Comparison of ENCODE assay signal across 10 cellular contexts in genomic region chr9:92724528-92725265, GRCh38. TPM values are rescaled to one million over a fixed set of nuclear protein-coding genes. Genes with fewer than 3 reads are reported as not detected.
A peak's percentile ranks its signal among the peaks of the same experiment; 100 is the strongest.
DNase-seq lines count a peak whose midpoint lies in the region; ATAC-seq lines count a peak whose summit lies in the region.
"Had no signal": no experiment of that assay in that cellular context is flagged by ENCODE, and none has a peak within 500 bp of the region (broad histone marks: within the 10 kb centered on the region; RNA-seq: fewer than 3 reads in every experiment).

No MANE protein-coding gene starts in this region.

- peaks cover 13% of the 10 kb centered on the region for H3K36me3 Mint-ChIP-seq in activated CD8-positive, alpha-beta memory T cell treated with anti-CD3 and anti-CD28 coated beads, Interleukin-2, amount 10 ng/mL, durations not matched to agents 7 days and 5 days
- peaks cover 50 to 72% of the 10 kb centered on the region in 2 donors for H3K36me3 Mint-ChIP-seq in stimulated activated naive B cell treated with anti-CD40 and anti-IgM and Interleukin-4, amounts not matched to agents 10 μg/mL and 1 μg/mL and 100 μg/mL, for 72 hours

- H3K27me3 Mint-ChIP-seq in activated CD8-positive, alpha-beta memory T cell treated with anti-CD3 and anti-CD28 coated beads, Interleukin-2, amount 10 ng/mL, durations not matched to agents 7 days and 5 days: no peaks in the 10 kb centered on the region
- no peaks in the 10 kb centered on the region for H3K27me3 Mint-ChIP-seq in stimulated activated naive B cell treated with anti-CD40 and anti-IgM and Interleukin-4, amounts not matched to agents 10 μg/mL and 1 μg/mL and 100 μg/mL, for 72 hours

- H3K27ac ChIP-seq in epithelial cell of prostate: peak overlapping the region; percentile 94
- H3K27ac ChIP-seq: KMS-11 had no signal

- peaks cover 10% of the 10 kb centered on the region for H3K4me1 Mint-ChIP-seq in activated CD8-positive, alpha-beta memory T cell treated with anti-CD3 and anti-CD28 coated beads, Interleukin-2, amount 10 ng/mL, durations not matched to agents 7 days and 5 days
- H3K4me1 Mint-ChIP-seq in stimulated activated naive B cell treated with anti-CD40 and anti-IgM and Interleukin-4, amounts not matched to agents 10 μg/mL and 1 μg/mL and 100 μg/mL, for 72 hours: peaks cover 66 to 89% of the 10 kb centered on the region in 2 donors

- peak; percentile 19 for DNase-seq in activated CD8-positive, alpha-beta memory T cell treated with anti-CD3 and anti-CD28 coated beads, Interleukin-2, amount 10 ng/mL, durations not matched to agents 7 days and 5 days
- DNase-seq in activated CD8-positive, alpha-beta memory T cell treated with anti-CD3 and anti-CD28 coated beads, Interleukin-2, amount 50 U/mL, for 4 hours: no peak
- DNase-seq in NCI-H69 (lab: John Stamatoyannopoulos, UW): peak; percentile 36
- DNase-seq in epithelial cell of prostate (ENCODE audit: low read depth, low spot score): no peak
- no peak for DNase-seq in stimulated activated naive B cell treated with anti-CD40 and anti-IgM and Interleukin-4, amounts not matched to agents 10 μg/mL and 1 μg/mL and 100 μg/mL, for 72 hours
- DNase-seq in SKM-1 treated with dmso at 0.1 percent for 144 hours (lab: John Stamatoyannopoulos, UW; ENCODE audit: unreplicated experiment): no peak
- no peak for DNase-seq in 8988T
- DNase-seq: activated CD4-positive, alpha-beta T cell treated with anti-CD3 and anti-CD28 coated beads, Interleukin-2, amount 50 U/mL, for 4 hours had no signal

- CTCF ChIA-PET in activated CD8-positive, alpha-beta memory T cell treated with anti-CD3 and anti-CD28 coated beads, Interleukin-2, amount 10 ng/mL, durations not matched to agents 7 days and 5 days (lab: Charles Lee): interaction anchor here (1.3 kb wide), 1 partner anchor 43 kb away, joined by 4 read pairs; no protein-coding TSS in a partner anchor

- no peaks in the 10 kb centered on the region for H3K9me3 Mint-ChIP-seq in activated CD8-positive, alpha-beta memory T cell treated with anti-CD3 and anti-CD28 coated beads, Interleukin-2, amount 10 ng/mL, durations not matched to agents 7 days and 5 days (ENCODE audit: low read depth)
- no peaks in the 10 kb centered on the region for H3K9me3 Mint-ChIP-seq in stimulated activated naive B cell treated with anti-CD40 and anti-IgM and Interleukin-4, amounts not matched to agents 10 μg/mL and 1 μg/mL and 100 μg/mL, for 72 hours

- no peak overlapping the region for H3K27ac Mint-ChIP-seq in activated CD8-positive, alpha-beta memory T cell treated with anti-CD3 and anti-CD28 coated beads, Interleukin-2, amount 10 ng/mL, durations not matched to agents 7 days and 5 days
- H3K27ac Mint-ChIP-seq in stimulated activated naive B cell treated with anti-CD40 and anti-IgM and Interleukin-4, amounts not matched to agents 10 μg/mL and 1 μg/mL and 100 μg/mL, for 72 hours: peak overlapping the region; percentile 70

- no peak for ATAC-seq in activated CD8-positive, alpha-beta memory T cell treated with anti-CD3 and anti-CD28 coated beads, Interleukin-2, amount 10 ng/mL, durations not matched to agents 7 days and 5 days
- ATAC-seq in stimulated activated naive B cell treated with anti-CD40 and anti-IgM and Interleukin-4, amounts not matched to agents 10 μg/mL and 1 μg/mL and 100 μg/mL, for 72 hours (replicated peaks): no peak
- ATAC-seq in HG02798 (IDR thresholded peaks at IDR 0.05; ENCODE audit: poor library complexity, unreplicated experiment): no peak

- H3K4me3 Mint-ChIP-seq in activated CD8-positive, alpha-beta memory T cell treated with anti-CD3 and anti-CD28 coated beads, Interleukin-2, amount 10 ng/mL, durations not matched to agents 7 days and 5 days: no peak overlapping the region
- no peak overlapping the region for H3K4me3 Mint-ChIP-seq in stimulated activated naive B cell treated with anti-CD40 and anti-IgM and Interleukin-4, amounts not matched to agents 10 μg/mL and 1 μg/mL and 100 μg/mL, for 72 hours

RNA-seq across cellular contexts. Expression of gene BICD2, which starts 39.9 kb away (rescaled TPM):
- 10 to 100 TPM; 26.4 to 27.2 TPM for total RNA-seq in activated CD8-positive, alpha-beta memory T cell treated with anti-CD3 and anti-CD28 coated beads, Interleukin-2, amount 10 ng/mL, durations not matched to agents 7 days and 5 days

RNA-seq across cellular contexts. Expression of gene IPPK, which starts 54.8 kb away (rescaled TPM):
- total RNA-seq in activated CD8-positive, alpha-beta memory T cell treated with anti-CD3 and anti-CD28 coated beads, Interleukin-2, amount 10 ng/mL, durations not matched to agents 7 days and 5 days: 10 to 100 TPM; 11.4 to 15.1 TPM

Comparison
In these comparisons a context has a peak if more than half of its experiments do, and no peak if none do; other contexts are left out.
1. DNase-seq: peak in activated CD8-positive, alpha-beta memory T cell treated with anti-CD3 and anti-CD28 coated beads, Interleukin-2, amount 10 ng/mL, durations not matched to agents 7 days and 5 days (single experiment) and NCI-H69 (single experiment); none in activated CD8-positive, alpha-beta memory T cell treated with anti-CD3 and anti-CD28 coated beads, Interleukin-2, amount 50 U/mL, for 4 hours (single experiment), epithelial cell of prostate (single experiment), stimulated activated naive B cell treated with anti-CD40 and anti-IgM and Interleukin-4, amounts not matched to agents 10 μg/mL and 1 μg/mL and 100 μg/mL, for 72 hours (single experiment), SKM-1 treated with dmso at 0.1 percent for 144 hours (single experiment) and 8988T (single experiment).